ENCODE assay signal across 1 cellular context in the genomic region with DNA sequence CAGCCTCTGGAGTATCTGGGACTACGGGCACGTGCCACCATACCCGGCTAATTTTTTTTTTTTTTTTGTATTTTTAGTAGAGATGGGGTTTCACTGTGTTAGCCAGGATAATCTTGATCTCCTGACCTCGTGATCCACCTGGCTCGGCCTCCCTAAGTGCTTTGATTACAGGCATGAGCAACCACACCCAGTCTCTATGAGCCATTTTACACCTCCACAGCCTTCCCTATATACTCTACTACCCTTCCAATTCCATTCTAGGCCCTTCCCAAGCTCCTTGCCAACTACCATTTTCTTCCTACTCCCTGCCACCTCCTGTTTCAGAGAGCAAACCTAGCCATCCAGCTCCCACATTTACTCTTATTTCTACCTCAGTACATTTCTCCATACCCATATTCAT.
TF ChIP-seq lines count a peak whose summit lies in the region.

No MANE protein-coding gene starts in this region.

TF ChIP-seq in K562, 482 proteins besides CTCF, POLR2A, EP300 and RAD21:
- TF ChIP-seq ZNF277 (CRISPR knock-in tag; IDR thresholded peaks at IDR 0.05; ENCODE audit: borderline replicate concordance) (no peak), ZBTB26 (CRISPR knock-in tag; IDR thresholded peaks at IDR 0.05) (0 out of 2 replicates have a peak, but pooled peaks have one; percentile 17)
